21 cellular contexts compared by ENCODE assay signal in the genomic region with DNA sequence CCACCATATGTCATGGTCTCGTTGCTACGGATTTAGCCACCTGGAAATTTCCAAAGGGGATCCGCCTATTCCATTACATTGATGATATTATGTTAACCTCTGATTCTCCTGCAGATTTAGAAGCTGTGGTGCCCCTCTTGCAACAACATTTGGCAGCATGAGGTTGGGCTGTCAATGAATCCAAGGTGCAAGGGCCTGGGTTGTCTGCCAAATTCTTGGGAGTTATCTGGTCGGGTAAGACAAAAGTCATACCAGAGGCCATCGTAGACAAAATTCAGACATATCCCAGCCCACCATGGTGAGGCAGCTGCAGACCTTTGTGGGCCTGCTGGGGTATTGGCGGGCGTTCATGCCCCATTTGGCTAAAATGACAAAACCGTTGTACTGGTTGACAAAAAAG.
"Had no signal": no experiment of that assay in that cellular context is flagged by ENCODE, and none has a peak within 500 bp of the region (broad histone marks: within the 10 kb centered on the region; RNA-seq: fewer than 3 reads in every experiment).

No MANE protein-coding gene starts in this region.

- DNase-seq: IMR-90; Karpas-422; KG1; MG63; NCI-H1092; NCI-H1105 treated with DMSO at 0.1 percent for 48 hours; NCI-H1417 treated with DMSO at 0.1 percent for 48 hours; NCI-H146; NCI-H1694 treated with DMSO at 0.1 percent for 48 hours; NCI-H1930; NCI-H2081; NCI-H2107; NCI-H2227 treated with DMSO at 0.1 percent for 48 hours; NCI-H526 treated with DMSO at 0.1 percent for 48 hours; NCI-H748 treated with DMSO at 0.1 percent for 48 hours; NK-92 treated with Interleukin-12 subunit alpha and Interleukin-12 subunit beta, amount 100 ng/mL, for 24 hours; PC-9; Peyer's patch; SHP77 treated with DMSO at 0.1 percent for 48 hours; SJCRH30 had no signal

- ATAC-seq: Right ventricle myocardium inferior had no signal
